Comparison of ENCODE assay signal across 8 cellular contexts in genomic region chr12:70364695-70365397, GRCh38. TPM values are rescaled to one million over a fixed set of nuclear protein-coding genes. Genes with fewer than 3 reads are reported as not detected.
DNase-seq lines count a peak whose midpoint lies in the region; ATAC-seq and TF ChIP-seq lines count a peak whose summit lies in the region.

No MANE protein-coding gene starts in this region.

- no peaks in the 10 kb centered on the region for H3K9me3 Mint-ChIP-seq in activated CD8-positive, alpha-beta T cell treated with anti-CD3 and anti-CD28 coated beads for 36 hours
- H3K9me3 Mint-ChIP-seq in immature natural killer cell = no peaks in the 10 kb centered on the region

- DNase-seq in activated naive CD4-positive, alpha-beta T cell treated with Interleukin-2 at 50 U/mL for 16 hours = peak; percentile 2
- DNase-seq in activated naive CD4-positive, alpha-beta T cell (lab: John Stamatoyannopoulos, UW) = no peak
- DNase-seq in activated CD8-positive, alpha-beta T cell treated with anti-CD3 and anti-CD28 coated beads for 36 hours = peak; percentile 2
- DNase-seq in immature natural killer cell (peak in 1 of 3 donors; percentile 3), tibial artery (no peak), sciatic nerve (ENCODE audit: low spot score) (no peak)

- no peaks in the 10 kb centered on the region for H3K27me3 ChIP-seq in tibial artery

- H3K27ac ChIP-seq in tibial artery = no peak overlapping the region

- intact Hi-C loops in activated CD8-positive, alpha-beta T cell treated with anti-CD3 and anti-CD28 coated beads for 36 hours (cut with micrococcal nuclease) = loop anchor here (5.0 kb wide), 1 partner anchor 123 kb away; the partner anchor contains the start of gene CNOT2
- intact Hi-C loops in tibial artery (cut with DNase I; ENCODE audit: low total_unique reads) (loop anchor here (10.0 kb wide), 1 partner anchor 460 kb away; no protein-coding TSS in a partner anchor), sciatic nerve (cut with DNase I) (no loop called here)

- peak overlapping the region; percentile 72 for H3K4me3 Mint-ChIP-seq in activated CD8-positive, alpha-beta T cell treated with anti-CD3 and anti-CD28 coated beads for 36 hours
- peak overlapping the region; percentile 68 to 83 (median 76) for H3K4me3 Mint-ChIP-seq in immature natural killer cell

- CTCF ChIA-PET in activated CD8-positive, alpha-beta T cell treated with anti-CD3 and anti-CD28 coated beads for 36 hours (lab: Charles Lee) = no interaction called here

- POLR2A ChIA-PET in activated CD8-positive, alpha-beta T cell treated with anti-CD3 and anti-CD28 coated beads for 36 hours (lab: Charles Lee) = interaction anchor here (0.7 kb wide), 1 partner anchor 121 kb away, joined by 3 read pairs; the partner anchor contains the start of gene CNOT2

- TF ChIP-seq CTCF in activated CD8-positive, alpha-beta T cell treated with anti-CD3 and anti-CD28 coated beads for 36 hours (IDR thresholded peaks at IDR 0.05) = no peak
- TF ChIP-seq CTCF in tibial artery (IDR thresholded peaks at IDR 0.05) = no peak

- H3K4me1 Mint-ChIP-seq in activated CD8-positive, alpha-beta T cell treated with anti-CD3 and anti-CD28 coated beads for 36 hours (ENCODE audit: low read depth) = peaks cover 15% of the 10 kb centered on the region
- peaks cover 15 to 21% of the 10 kb centered on the region in 2 donors for H3K4me1 Mint-ChIP-seq in immature natural killer cell

- H3K27me3 Mint-ChIP-seq in activated CD8-positive, alpha-beta T cell treated with anti-CD3 and anti-CD28 coated beads for 36 hours = peaks cover 9% of the 10 kb centered on the region
- H3K27me3 Mint-ChIP-seq in immature natural killer cell (ENCODE audit: low read depth in 3 of 3) = peaks cover 13 to 21% (median 16%) of the 10 kb centered on the region in 3 donors

- H3K4me3 ChIP-seq in tibial artery = peak overlapping the region; percentile 83 to 92

- no peaks in the 10 kb centered on the region for H3K36me3 ChIP-seq in tibial artery

- H3K27ac Mint-ChIP-seq in activated CD8-positive, alpha-beta T cell treated with anti-CD3 and anti-CD28 coated beads for 36 hours = no peak overlapping the region
- H3K27ac Mint-ChIP-seq in immature natural killer cell = no peak overlapping the region

- H3K36me3 Mint-ChIP-seq in activated CD8-positive, alpha-beta T cell treated with anti-CD3 and anti-CD28 coated beads for 36 hours (ENCODE audit: low read depth) = no peaks in the 10 kb centered on the region
- no peaks in the 10 kb centered on the region for H3K36me3 Mint-ChIP-seq in immature natural killer cell

- peaks cover 0 to 24% (median 6%) of the 10 kb centered on the region in 4 donors for H3K4me1 ChIP-seq in tibial artery

- no peak for ATAC-seq in activated CD8-positive, alpha-beta T cell treated with anti-CD3 and anti-CD28 coated beads for 36 hours
- ATAC-seq in sciatic nerve = no peak
- ATAC-seq in GM18520 (IDR thresholded peaks at IDR 0.05; ENCODE audit: unreplicated experiment) = no peak
- no peak for ATAC-seq in HG02938 (IDR thresholded peaks at IDR 0.05; ENCODE audit: unreplicated experiment)

- no peaks in the 10 kb centered on the region for H3K9me3 ChIP-seq in tibial artery

RNA-seq across cellular contexts. Expression of gene KCNMB4, which starts 1.2 kb away (rescaled TPM):
- total RNA-seq in activated CD8-positive, alpha-beta T cell treated with anti-CD3 and anti-CD28 coated beads for 36 hours = 1 to 10 TPM; 1.0 to 1.3 TPM
- polyA plus RNA-seq in immature natural killer cell = under 1 TPM; 0.13 to 0.70 (median 0.22) TPM
- total RNA-seq in sciatic nerve = 13.5 TPM

Comparison
In these comparisons a context has a peak if more than half of its experiments do, and no peak if none do; other contexts are left out.
1. DNase-seq: peak in activated naive CD4-positive, alpha-beta T cell treated with Interleukin-2 at 50 U/mL for 16 hours (single experiment) and activated CD8-positive, alpha-beta T cell treated with anti-CD3 and anti-CD28 coated beads for 36 hours (single experiment); none in activated naive CD4-positive, alpha-beta T cell (0 of 4), tibial artery (0 of 2) and sciatic nerve (single experiment).